In genomic region chr15:48415036-48415886, GRCh38 we compare ENCODE assay signal across 19 cellular contexts.
DNase-seq lines count a peak whose midpoint lies in the region; ATAC-seq and TF ChIP-seq lines count a peak whose summit lies in the region.
"Had no signal": no experiment of that assay in that cellular context is flagged by ENCODE, and none has a peak within 500 bp of the region (broad histone marks: within the 10 kb centered on the region; RNA-seq: fewer than 3 reads in every experiment).

No MANE protein-coding gene starts in this region.

- peaks cover 0 to 61% of the 10 kb centered on the region in 2 donors for H3K4me1 ChIP-seq in ascending aorta
- H3K4me1 ChIP-seq in foreskin keratinocyte = peaks cover 9% of the 10 kb centered on the region
- peaks cover 0 to 71% (median 33%) of the 10 kb centered on the region in 4 donors for H3K4me1 ChIP-seq in tibial artery
- H3K4me1 ChIP-seq: Caco-2 had no signal

- CTCF ChIA-PET in activated CD4-positive, alpha-beta T cell treated with anti-CD3 and anti-CD28 coated beads for 36 hours (lab: Charles Lee) = interaction anchor here (0.7 kb wide), 1 partner anchor 12 kb away, joined by 3 read pairs; no protein-coding TSS in a partner anchor

- H3K27ac ChIP-seq in ascending aorta (peak overlapping the region; percentile 19 to 60), foreskin keratinocyte (peak overlapping the region; percentile 46), tibial artery (peak overlapping the region; percentile 60 to 76)
- H3K27ac ChIP-seq: cardiac muscle cell, hepatocyte, upper lobe of right lung had no signal

- H3K27ac Mint-ChIP-seq in activated CD4-positive, alpha-beta T cell treated with anti-CD3 and anti-CD28 coated beads for 36 hours = peak overlapping the region; percentile 57
- H3K27ac Mint-ChIP-seq: activated B cell treated with CpG ODN at 0.5 μM for 24 hours; activated naive CD4-positive, alpha-beta T cell treated with anti-CD3 and anti-CD28 coated beads, Interleukin-2, amount 10 ng/mL, durations not matched to agents 7 days and 5 days; naive thymus-derived CD4-positive, alpha-beta T cell had no signal

- no peaks in the 10 kb centered on the region for H3K27me3 Mint-ChIP-seq in activated CD4-positive, alpha-beta T cell treated with anti-CD3 and anti-CD28 coated beads for 36 hours

- TF ChIP-seq CTCF in ascending aorta (IDR thresholded peaks at IDR 0.05) = no peak
- no peak for TF ChIP-seq CTCF in foreskin keratinocyte (conservative IDR thresholded peaks at IDR 0.05)
- TF ChIP-seq CTCF in tibial artery (IDR thresholded peaks at IDR 0.05) = no peak

- intact Hi-C loops in activated CD4-positive, alpha-beta T cell treated with anti-CD3 and anti-CD28 coated beads for 36 hours (cut with DNase I, micrococcal nuclease) = no loop called here
- intact Hi-C loops in ascending aorta (cut with DNase I) (loop anchor here (10.0 kb wide), 1 partner anchor 230 kb away; the partner anchor contains the start of gene FBN1), tibial artery (cut with DNase I; ENCODE audit: low total_unique reads) (no loop called here)

- peaks cover under 1 to 22% of the 10 kb centered on the region in 2 donors for H3K36me3 ChIP-seq in ascending aorta
- H3K36me3 ChIP-seq in tibial artery = peaks cover 5 to 31% (median 20%) of the 10 kb centered on the region in 3 donors
- H3K36me3 ChIP-seq: cardiac muscle cell had no signal

- no peaks in the 10 kb centered on the region for H3K4me1 Mint-ChIP-seq in activated CD4-positive, alpha-beta T cell treated with anti-CD3 and anti-CD28 coated beads for 36 hours
- H3K4me1 Mint-ChIP-seq: activated B cell treated with CpG ODN at 0.5 μM for 24 hours; activated naive CD4-positive, alpha-beta T cell treated with anti-CD3 and anti-CD28 coated beads, Interleukin-2, amount 10 ng/mL, durations not matched to agents 7 days and 5 days; naive thymus-derived CD4-positive, alpha-beta T cell had no signal

- H3K36me3 Mint-ChIP-seq in activated CD4-positive, alpha-beta T cell treated with anti-CD3 and anti-CD28 coated beads for 36 hours (ENCODE audit: low read depth) = no peaks in the 10 kb centered on the region
- H3K36me3 Mint-ChIP-seq: activated naive CD4-positive, alpha-beta T cell treated with anti-CD3 and anti-CD28 coated beads, Interleukin-2, amount 10 ng/mL, durations not matched to agents 7 days and 5 days; naive thymus-derived CD4-positive, alpha-beta T cell had no signal

- DNase-seq in activated CD4-positive, alpha-beta T cell treated with anti-CD3 and anti-CD28 coated beads for 36 hours = no peak
- DNase-seq in activated CD4-positive, alpha-beta T cell treated with anti-CD3 and anti-CD28 coated beads for 1 hour = no peak
- DNase-seq in ascending aorta (ENCODE audit: low spot score in 2 of 2) (no peak), foreskin keratinocyte (peak; percentile 49 to 51), tibial artery (no peak)
- DNase-seq in stimulated activated CD4-positive, alpha-beta T cell treated with anti-CD3 and anti-CD28 coated beads, Interleukin-4, amount 100 ng/mL, for 1 hour = no peak
- DNase-seq: 8988T; activated B cell treated with CpG ODN at 0.5 μM for 24 hours; activated naive CD4-positive, alpha-beta T cell treated with anti-CD3 and anti-CD28 coated beads, Interleukin-2, amount 10 ng/mL, durations not matched to agents 7 days and 5 days; Caco-2; naive thymus-derived CD4-positive, alpha-beta T cell; NCI-H1436 treated with DMSO at 0.1 percent for 48 hours; NCI-H446; stimulated activated CD4-positive, alpha-beta T cell treated with anti-CD3 and anti-CD28 coated beads, Interleukin-4, amount 100 ng/mL, for 24 hours; upper lobe of right lung had no signal

- H3K9me3 Mint-ChIP-seq in activated CD4-positive, alpha-beta T cell treated with anti-CD3 and anti-CD28 coated beads for 36 hours (ENCODE audit: low read depth) = no peaks in the 10 kb centered on the region
- H3K9me3 Mint-ChIP-seq: activated B cell treated with CpG ODN at 0.5 μM for 24 hours; activated naive CD4-positive, alpha-beta T cell treated with anti-CD3 and anti-CD28 coated beads, Interleukin-2, amount 10 ng/mL, durations not matched to agents 7 days and 5 days; naive thymus-derived CD4-positive, alpha-beta T cell had no signal

- POLR2A ChIA-PET in activated CD4-positive, alpha-beta T cell treated with anti-CD3 and anti-CD28 coated beads for 36 hours (lab: Charles Lee) = no interaction called here

- no peak for ATAC-seq in activated CD4-positive, alpha-beta T cell treated with anti-CD3 and anti-CD28 coated beads for 36 hours
- ATAC-seq in foreskin keratinocyte (peak; percentile 88), GM18505 (IDR thresholded peaks at IDR 0.05; ENCODE audit: unreplicated experiment) (no peak), GM19023 (IDR thresholded peaks at IDR 0.05; ENCODE audit: unreplicated experiment) (no peak)
- ATAC-seq: naive thymus-derived CD4-positive, alpha-beta T cell; upper lobe of right lung had no signal

- H3K27me3 ChIP-seq in ascending aorta (no peaks in the 10 kb centered on the region), foreskin keratinocyte (no peaks in the 10 kb centered on the region), tibial artery (no peaks in the 10 kb centered on the region)
- H3K27me3 ChIP-seq: cardiac muscle cell, hepatocyte, upper lobe of right lung had no signal

- H3K4me3 Mint-ChIP-seq in activated CD4-positive, alpha-beta T cell treated with anti-CD3 and anti-CD28 coated beads for 36 hours = no peak overlapping the region
- H3K4me3 Mint-ChIP-seq: activated B cell treated with CpG ODN at 0.5 μM for 24 hours; activated naive CD4-positive, alpha-beta T cell treated with anti-CD3 and anti-CD28 coated beads, Interleukin-2, amount 10 ng/mL, durations not matched to agents 7 days and 5 days; naive thymus-derived CD4-positive, alpha-beta T cell had no signal

- H3K9me3 ChIP-seq in ascending aorta = no peaks in the 10 kb centered on the region
- H3K9me3 ChIP-seq in tibial artery = no peaks in the 10 kb centered on the region
- H3K9me3 ChIP-seq: Caco-2, upper lobe of right lung had no signal

- TF ChIP-seq POLR2A in GM18505 (IDR thresholded peaks at IDR 0.05; ENCODE audit: borderline replicate concordance, extremely low read depth, insufficient read depth, insufficient read length) = no peak

- H3K4me3 ChIP-seq in ascending aorta (no peak overlapping the region), tibial artery (no peak overlapping the region)
- H3K4me3 ChIP-seq: cardiac muscle cell, hepatocyte, upper lobe of right lung had no signal

Comparison
In these comparisons a context has a peak if more than half of its experiments do, and no peak if none do; other contexts are left out.
1. DNase-seq: peak in foreskin keratinocyte (2 of 2); none in activated CD4-positive, alpha-beta T cell treated with anti-CD3 and anti-CD28 coated beads for 36 hours (single experiment), activated CD4-positive, alpha-beta T cell treated with anti-CD3 and anti-CD28 coated beads for 1 hour (single experiment), ascending aorta (0 of 2), tibial artery (0 of 2) and stimulated activated CD4-positive, alpha-beta T cell treated with anti-CD3 and anti-CD28 coated beads, Interleukin-4, amount 100 ng/mL, for 1 hour (single experiment).
2. Peak in every context shown above with its lines, with median percentiles within 50 percentile points of each other: H3K27ac ChIP-seq.